17 cellular contexts compared by ENCODE assay signal in genomic region chr12:30519535-30519934, GRCh38.
DNase-seq lines count a peak whose midpoint lies in the region; TF ChIP-seq lines count a peak whose summit lies in the region.
"Had no signal": no experiment of that assay in that cellular context is flagged by ENCODE, and none has a peak within 500 bp of the region (broad histone marks: within the 10 kb centered on the region; RNA-seq: fewer than 3 reads in every experiment).

No MANE protein-coding gene starts in this region.

- intact Hi-C loops in adrenal gland (cut with DNase I) = no loop called here
- intact Hi-C loops in stomach (cut with DNase I; ENCODE audit: low total_unique reads) = no loop called here

- DNase-seq in NCI-H2029 (lab: John Stamatoyannopoulos, UW) (peak; percentile 38), adrenal gland (peak in 3 of 7 donors; percentile 7 to 45 (median 28)), stomach (peak; percentile 61), GM20000 (ENCODE audit: low spot score) (no peak), AG08395 (ENCODE audit: low spot score) (no peak), HuH-7.5 (ENCODE audit: low spot score) (no peak)
- DNase-seq: CD4-positive, alpha-beta T cell; COR-L47; NCI-H1105; NCI-H146; NCI-H2081; NCI-H2171; NCI-H345; NCI-H524; NCI-H774; NK-92 treated with Interleukin-12 subunit alpha and Interleukin-12 subunit beta, amount 100 ng/mL, for 24 hours had no signal

- H3K27me3 ChIP-seq in adrenal gland (no peaks in the 10 kb centered on the region), stomach (no peaks in the 10 kb centered on the region)

- no peaks in the 10 kb centered on the region for H3K9me3 ChIP-seq in adrenal gland (replicated peaks in 1 of 3)
- H3K9me3 ChIP-seq in stomach = no peaks in the 10 kb centered on the region

- no peak overlapping the region for H3K4me3 ChIP-seq in adrenal gland
- H3K4me3 ChIP-seq in stomach = no peak overlapping the region

- TF ChIP-seq CTCF in C4-2B (conservative IDR thresholded peaks at IDR 0.05) (no peak), adrenal gland (IDR thresholded peaks at IDR 0.05) (no peak), stomach (IDR thresholded peaks at IDR 0.05) (no peak), GM20000 (IDR thresholded peaks at IDR 0.05; ENCODE audit: extremely low read depth, missing control alignments) (no peak)

- TF ChIP-seq EP300 in stomach (IDR thresholded peaks at IDR 0.05) = no peak

- peak overlapping the region; percentile 69; the same call in 1 of the 2 replicates for H3K27ac ChIP-seq in C4-2B
- peak overlapping the region; percentile 24 to 85 (median 68) for H3K27ac ChIP-seq in adrenal gland
- peak overlapping the region; percentile 76 to 89 (median 78) for H3K27ac ChIP-seq in stomach

- H3K4me1 ChIP-seq in adrenal gland (replicated peaks in 1 of 2) (peaks cover 5 to 20% of the 10 kb centered on the region in 2 donors), stomach (peaks cover 7 to 23% (median 11%) of the 10 kb centered on the region in 4 donors)

- 45 to 56% (median 47%) methylated on average over 6 of the region's 6 CpGs for WGBS in adrenal gland, 4 donors
- 32 to 69% (median 61%) methylated on average over 6 of the region's 6 CpGs for WGBS in stomach, 5 donors

- TF ChIP-seq POLR2A in adrenal gland (IDR thresholded peaks at IDR 0.05) (no peak), stomach (IDR thresholded peaks at IDR 0.05) (no peak)

- H3K36me3 ChIP-seq in adrenal gland (replicated peaks in 1 of 2) (no peaks in the 10 kb centered on the region), stomach (no peaks in the 10 kb centered on the region)

Comparison
In these comparisons a context has a peak if more than half of its experiments do, and no peak if none do; other contexts are left out.
1. DNase-seq: peak in NCI-H2029 (single experiment) and stomach (single experiment); none in GM20000 (single experiment), AG08395 (single experiment) and HuH-7.5 (single experiment).
2. Peak in every context shown above with its lines, with median percentiles within 50 percentile points of each other: H3K27ac ChIP-seq.